27 cellular contexts compared by ENCODE assay signal in genomic region chr9:91811024-91811909, GRCh38.
DNase-seq lines count a peak whose midpoint lies in the region; ATAC-seq and TF ChIP-seq lines count a peak whose summit lies in the region.
"Had no signal": no experiment of that assay in that cellular context is flagged by ENCODE, and none has a peak within 500 bp of the region (broad histone marks: within the 10 kb centered on the region; RNA-seq: fewer than 3 reads in every experiment).

No MANE protein-coding gene starts in this region.

- intact Hi-C loops in stomach (cut with DNase I; ENCODE audit: low total_unique reads): no loop called here

- H3K4me3 ChIP-seq in stomach: no peak overlapping the region
- H3K4me3 ChIP-seq: K562, Peyer's patch, psoas muscle had no signal

- H3K27ac ChIP-seq in stomach: peak overlapping the region in 3 of 5 donors; percentile 15 to 82 (median 17)
- H3K27ac ChIP-seq: 22Rv1, foreskin keratinocyte, Peyer's patch, psoas muscle had no signal

- TF ChIP-seq POLR2A in stomach (IDR thresholded peaks at IDR 0.05): no peak

- no peaks in the 10 kb centered on the region for H3K27me3 ChIP-seq in stomach
- H3K27me3 ChIP-seq: Peyer's patch had no signal

- no peak for TF ChIP-seq EP300 in stomach (IDR thresholded peaks at IDR 0.05)

- peak; percentile 21 for DNase-seq in DMS 273 (lab: John Stamatoyannopoulos, UW; ENCODE audit: unreplicated experiment)
- no peak for DNase-seq in DMS 273 treated with DMSO at 0.1 percent for 48 hours (lab: John Stamatoyannopoulos, UW)
- peak; percentile 23 for DNase-seq in activated CD8-positive, alpha-beta memory T cell treated with anti-CD3 and anti-CD28 coated beads, Interleukin-2, amount 50 U/mL, for 48 hours
- DNase-seq in left lobe of liver (ENCODE audit: low spot score): peak; percentile 31
- DNase-seq in stomach: no peak
- no peak for DNase-seq in stimulated activated CD8-positive, alpha-beta memory T cell treated with anti-CD3 and anti-CD28 coated beads, Interleukin-4, amount 100 ng/mL, for 48 hours
- no peak for DNase-seq in HT-29 (ENCODE audit: low spot score)
- DNase-seq: activated CD4-positive, alpha-beta memory T cell treated with anti-CD3 and anti-CD28 coated beads, Interleukin-2, amount 10 ng/mL, durations not matched to agents 7 days and 5 days; activated gamma-delta T cell treated with Interleukin-2 at 50 U/mL for 16 hours; activated naive CD8-positive, alpha-beta T cell treated with anti-CD3 and anti-CD28 coated beads, Interleukin-2, amount 50 U/mL, for 24 hours; activated T-cell treated with anti-CD3 and anti-CD28 coated beads, Interleukin-2, amount 50 U/mL, for 24 hours; CD4-positive, alpha-beta T cell; cerebellar nuclear complex; erythroblast; foreskin keratinocyte; hippocampal formation; NCI-H1417 treated with DMSO at 0.1 percent for 48 hours; NCI-H2081 treated with DMSO at 0.1 percent for 48 hours; NCI-H510A treated with DMSO at 0.1 percent for 48 hours; Peyer's patch; SIG-M5; T-cell had no signal

- no peaks in the 10 kb centered on the region for H3K36me3 ChIP-seq in stomach
- H3K36me3 ChIP-seq: Peyer's patch had no signal

- no peak for TF ChIP-seq CTCF in stomach (IDR thresholded peaks at IDR 0.05)

- H3K9me3 ChIP-seq in stomach: no peaks in the 10 kb centered on the region
- H3K9me3 ChIP-seq: Peyer's patch, psoas muscle had no signal

- ATAC-seq in left lobe of liver (no peak), GM19455 (IDR thresholded peaks at IDR 0.05; ENCODE audit: unreplicated experiment) (no peak)
- ATAC-seq: activated CD4-positive, CD25-positive, alpha-beta regulatory T cell treated with anti-CD3 and anti-CD28 coated beads, Interleukin-2, amount 50 U/mL, for 24 hours; activated naive CD8-positive, alpha-beta T cell treated with anti-CD3 and anti-CD28 coated beads, Interleukin-2, amount 50 U/mL, for 24 hours; K562; psoas muscle; T-cell had no signal

- 88 to 90% (median 89%) methylated on average over 18 to 19 of the region's 19 CpGs for WGBS in stomach, 5 donors

- H3K4me1 ChIP-seq in stomach: peaks cover 7 to 67% (median 33%) of the 10 kb centered on the region in 4 donors
- H3K4me1 ChIP-seq: foreskin keratinocyte, psoas muscle had no signal

Comparison
In these comparisons a context has a peak if more than half of its experiments do, and no peak if none do; other contexts are left out.
1. DNase-seq: peak in DMS 273 (single experiment), activated CD8-positive, alpha-beta memory T cell treated with anti-CD3 and anti-CD28 coated beads, Interleukin-2, amount 50 U/mL, for 48 hours (single experiment) and left lobe of liver (single experiment); none in DMS 273 treated with DMSO at 0.1 percent for 48 hours (single experiment), stomach (single experiment), stimulated activated CD8-positive, alpha-beta memory T cell treated with anti-CD3 and anti-CD28 coated beads, Interleukin-4, amount 100 ng/mL, for 48 hours (single experiment) and HT-29 (single experiment).